In genomic region chr21:26798856-26799751, GRCh38 we compare ENCODE assay signal across 1 cellular context.
TF ChIP-seq lines count a peak whose summit lies in the region.

No MANE protein-coding gene starts in this region.

TF ChIP-seq in HEK293, 187 proteins besides CTCF, POLR2A, EP300 and RAD21 (continued from another document and continues in another):
- TF ChIP-seq, protein P1, sequence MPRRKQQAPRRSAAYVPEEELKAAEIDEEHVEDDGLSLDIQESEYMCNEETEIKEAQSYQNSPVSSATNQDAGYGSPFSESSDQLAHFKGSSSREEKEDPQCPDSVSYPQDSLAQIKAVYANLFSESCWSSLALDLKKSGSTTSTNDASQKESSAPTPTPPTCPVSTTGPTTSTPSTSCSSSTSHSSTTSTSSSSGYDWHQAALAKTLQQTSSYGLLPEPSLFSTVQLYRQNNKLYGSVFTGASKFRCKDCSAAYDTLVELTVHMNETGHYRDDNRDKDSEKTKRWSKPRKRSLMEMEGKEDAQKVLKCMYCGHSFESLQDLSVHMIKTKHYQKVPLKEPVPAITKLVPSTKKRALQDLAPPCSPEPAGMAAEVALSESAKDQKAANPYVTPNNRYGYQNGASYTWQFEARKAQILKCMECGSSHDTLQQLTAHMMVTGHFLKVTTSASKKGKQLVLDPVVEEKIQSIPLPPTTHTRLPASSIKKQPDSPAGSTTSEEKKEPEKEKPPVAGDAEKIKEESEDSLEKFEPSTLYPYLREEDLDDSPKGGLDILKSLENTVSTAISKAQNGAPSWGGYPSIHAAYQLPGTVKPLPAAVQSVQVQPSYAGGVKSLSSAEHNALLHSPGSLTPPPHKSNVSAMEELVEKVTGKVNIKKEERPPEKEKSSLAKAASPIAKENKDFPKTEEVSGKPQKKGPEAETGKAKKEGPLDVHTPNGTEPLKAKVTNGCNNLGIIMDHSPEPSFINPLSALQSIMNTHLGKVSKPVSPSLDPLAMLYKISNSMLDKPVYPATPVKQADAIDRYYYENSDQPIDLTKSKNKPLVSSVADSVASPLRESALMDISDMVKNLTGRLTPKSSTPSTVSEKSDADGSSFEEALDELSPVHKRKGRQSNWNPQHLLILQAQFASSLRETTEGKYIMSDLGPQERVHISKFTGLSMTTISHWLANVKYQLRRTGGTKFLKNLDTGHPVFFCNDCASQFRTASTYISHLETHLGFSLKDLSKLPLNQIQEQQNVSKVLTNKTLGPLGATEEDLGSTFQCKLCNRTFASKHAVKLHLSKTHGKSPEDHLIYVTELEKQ (tag by site-specific recombination; IDR thresholded peaks at IDR 0.05; ENCODE audit: borderline replicate concordance) = peak; percentile 67; the same call in 1 of the 2 replicates
- TF ChIP-seq, protein P2, sequence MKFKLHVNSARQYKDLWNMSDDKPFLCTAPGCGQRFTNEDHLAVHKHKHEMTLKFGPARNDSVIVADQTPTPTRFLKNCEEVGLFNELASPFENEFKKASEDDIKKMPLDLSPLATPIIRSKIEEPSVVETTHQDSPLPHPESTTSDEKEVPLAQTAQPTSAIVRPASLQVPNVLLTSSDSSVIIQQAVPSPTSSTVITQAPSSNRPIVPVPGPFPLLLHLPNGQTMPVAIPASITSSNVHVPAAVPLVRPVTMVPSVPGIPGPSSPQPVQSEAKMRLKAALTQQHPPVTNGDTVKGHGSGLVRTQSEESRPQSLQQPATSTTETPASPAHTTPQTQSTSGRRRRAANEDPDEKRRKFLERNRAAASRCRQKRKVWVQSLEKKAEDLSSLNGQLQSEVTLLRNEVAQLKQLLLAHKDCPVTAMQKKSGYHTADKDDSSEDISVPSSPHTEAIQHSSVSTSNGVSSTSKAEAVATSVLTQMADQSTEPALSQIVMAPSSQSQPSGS (tag by site-specific recombination; IDR thresholded peaks at IDR 0.05; ENCODE audit: low read depth) = peak; percentile 96
- TF ChIP-seq MYNN (tag by site-specific recombination; IDR thresholded peaks at IDR 0.05; ENCODE audit: borderline replicate concordance) (peak; percentile 66; the same call in 1 of the 2 replicates), ZNF24 (tag by site-specific recombination; IDR thresholded peaks at IDR 0.05) (peak; percentile 61; the same call in 1 of the 2 replicates), TRIM28 (IDR thresholded peaks at IDR 0.05; ENCODE audit: borderline replicate concordance, low read length) (peak; percentile 99), ZNF214 (tag by site-specific recombination; IDR thresholded peaks at IDR 0.05; ENCODE audit: borderline replicate concordance) (peak; percentile 39; the same call in 1 of the 2 replicates), ZNF843 (tag by site-specific recombination; IDR thresholded peaks at IDR 0.05) (peak; percentile 77), HIC1 (tag by site-specific recombination; IDR thresholded peaks at IDR 0.05) (peak; percentile 75; the same call in 1 of the 2 replicates), SP7 (tag by site-specific recombination; IDR thresholded peaks at IDR 0.05) (peak; percentile 87), ZNF664 (tag by site-specific recombination; IDR thresholded peaks at IDR 0.05) (no peak), ZNF792 (tag by site-specific recombination; IDR thresholded peaks at IDR 0.05) (no peak), ZNF2 (tag by site-specific recombination; IDR thresholded peaks at IDR 0.05) (0 out of 2 replicates have a peak, but pooled peaks have one; percentile 20), ZNF558 (tag by site-specific recombination; IDR thresholded peaks at IDR 0.05) (0 out of 2 replicates have a peak, but pooled peaks have one; percentile 56), ZNF639 (tag by site-specific recombination; IDR thresholded peaks at IDR 0.05) (peak; percentile 47; the same call in 1 of the 2 replicates), PRDM6 (tag by site-specific recombination; IDR thresholded peaks at IDR 0.05) (peak; percentile 73), ZFHX2 (tag by site-specific recombination; conservative IDR thresholded peaks at IDR 0.05) (no peak), ZNF707 (tag by site-specific recombination; IDR thresholded peaks at IDR 0.05) (0 out of 2 replicates have a peak, but pooled peaks have one; percentile 9), ZBTB17 (tag by site-specific recombination; IDR thresholded peaks at IDR 0.05) (peak; percentile 46; the same call in 1 of the 2 replicates), TCF7L2 (IDR thresholded peaks at IDR 0.05; ENCODE audit: borderline replicate concordance, low read depth, low read length) (peak; percentile 77), ZNF138 (tag by site-specific recombination; IDR thresholded peaks at IDR 0.05; ENCODE audit: borderline replicate concordance) (no peak), MZF1 (tag by site-specific recombination; IDR thresholded peaks at IDR 0.05; ENCODE audit: borderline replicate concordance) (peak; percentile 69), ZEB2 (tag by site-specific recombination; IDR thresholded peaks at IDR 0.05) (peak; percentile 74), ZNF76 (tag by site-specific recombination; IDR thresholded peaks at IDR 0.05; ENCODE audit: borderline replicate concordance, low read depth) (0 out of 2 replicates have a peak, but pooled peaks have one; percentile 46), OSR2 (tag by site-specific recombination; IDR thresholded peaks at IDR 0.05) (peak; percentile 84), ZNF596 (tag by site-specific recombination; IDR thresholded peaks at IDR 0.05) (no peak), FEZF1 (tag by site-specific recombination; IDR thresholded peaks at IDR 0.05) (peak; percentile 95), GFI1B (tag by site-specific recombination; IDR thresholded peaks at IDR 0.05) (peak; percentile 64; the same call in 1 of the 2 replicates), ZFP69B (tag by site-specific recombination; IDR thresholded peaks at IDR 0.05) (peak; percentile 47; the same call in 1 of the 2 replicates), ZNF510 (tag by site-specific recombination; IDR thresholded peaks at IDR 0.05; ENCODE audit: insufficient replicate concordance) (no peak), ZNF362 (tag by site-specific recombination; IDR thresholded peaks at IDR 0.05) (peak; percentile 34; the same call in 1 of the 2 replicates), ZNF623 (tag by site-specific recombination; IDR thresholded peaks at IDR 0.05) (0 out of 2 replicates have a peak, but pooled peaks have one; percentile 9), ZNF366 (tag by site-specific recombination; conservative IDR thresholded peaks at IDR 0.05) (peak; percentile 80; the same call in 1 of the 2 replicates), ZNF398 (tag by site-specific recombination; IDR thresholded peaks at IDR 0.05) (peak; percentile 44), ZNF112 (tag by site-specific recombination; IDR thresholded peaks at IDR 0.05) (no peak), ZNF529 (tag by site-specific recombination; IDR thresholded peaks at IDR 0.05; ENCODE audit: insufficient replicate concordance) (peak; percentile 87), ZFP37 (tag by site-specific recombination; IDR thresholded peaks at IDR 0.05) (peak; percentile 50; the same call in 1 of the 2 replicates), ZNF350 (tag by site-specific recombination; IDR thresholded peaks at IDR 0.05) (no peak), ZSCAN23 (tag by site-specific recombination; IDR thresholded peaks at IDR 0.05) (peak; percentile 87; the same call in 1 of the 2 replicates), ZSCAN18 (tag by site-specific recombination; IDR thresholded peaks at IDR 0.05) (no peak), ZNF211 (tag by site-specific recombination; IDR thresholded peaks at IDR 0.05; ENCODE audit: low read depth) (0 out of 2 replicates have a peak, but pooled peaks have one; percentile 14)
- TF ChIP-seq, protein P3, sequence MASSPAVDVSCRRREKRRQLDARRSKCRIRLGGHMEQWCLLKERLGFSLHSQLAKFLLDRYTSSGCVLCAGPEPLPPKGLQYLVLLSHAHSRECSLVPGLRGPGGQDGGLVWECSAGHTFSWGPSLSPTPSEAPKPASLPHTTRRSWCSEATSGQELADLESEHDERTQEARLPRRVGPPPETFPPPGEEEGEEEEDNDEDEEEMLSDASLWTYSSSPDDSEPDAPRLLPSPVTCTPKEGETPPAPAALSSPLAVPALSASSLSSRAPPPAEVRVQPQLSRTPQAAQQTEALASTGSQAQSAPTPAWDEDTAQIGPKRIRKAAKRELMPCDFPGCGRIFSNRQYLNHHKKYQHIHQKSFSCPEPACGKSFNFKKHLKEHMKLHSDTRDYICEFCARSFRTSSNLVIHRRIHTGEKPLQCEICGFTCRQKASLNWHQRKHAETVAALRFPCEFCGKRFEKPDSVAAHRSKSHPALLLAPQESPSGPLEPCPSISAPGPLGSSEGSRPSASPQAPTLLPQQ (tag by site-specific recombination; IDR thresholded peaks at IDR 0.05) = peak; percentile 58
- TF ChIP-seq, protein P4, sequence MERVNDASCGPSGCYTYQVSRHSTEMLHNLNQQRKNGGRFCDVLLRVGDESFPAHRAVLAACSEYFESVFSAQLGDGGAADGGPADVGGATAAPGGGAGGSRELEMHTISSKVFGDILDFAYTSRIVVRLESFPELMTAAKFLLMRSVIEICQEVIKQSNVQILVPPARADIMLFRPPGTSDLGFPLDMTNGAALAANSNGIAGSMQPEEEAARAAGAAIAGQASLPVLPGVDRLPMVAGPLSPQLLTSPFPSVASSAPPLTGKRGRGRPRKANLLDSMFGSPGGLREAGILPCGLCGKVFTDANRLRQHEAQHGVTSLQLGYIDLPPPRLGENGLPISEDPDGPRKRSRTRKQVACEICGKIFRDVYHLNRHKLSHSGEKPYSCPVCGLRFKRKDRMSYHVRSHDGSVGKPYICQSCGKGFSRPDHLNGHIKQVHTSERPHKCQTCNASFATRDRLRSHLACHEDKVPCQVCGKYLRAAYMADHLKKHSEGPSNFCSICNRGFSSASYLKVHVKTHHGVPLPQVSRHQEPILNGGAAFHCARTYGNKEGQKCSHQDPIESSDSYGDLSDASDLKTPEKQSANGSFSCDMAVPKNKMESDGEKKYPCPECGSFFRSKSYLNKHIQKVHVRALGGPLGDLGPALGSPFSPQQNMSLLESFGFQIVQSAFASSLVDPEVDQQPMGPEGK (tag by site-specific recombination; IDR thresholded peaks at IDR 0.05) = 0 out of 2 replicates have a peak, but pooled peaks have one; percentile 28
